Comparison of ENCODE assay signal across 8 cellular contexts in genomic region chr3:17032407-17033034, GRCh38.
DNase-seq lines count a peak whose midpoint lies in the region; ATAC-seq, FAIRE-seq and TF ChIP-seq lines count a peak whose summit lies in the region.

No MANE protein-coding gene starts in this region.

- H3K36me3 ChIP-seq in WERI-Rb-1 (no peaks in the 10 kb centered on the region), small intestine (ENCODE audit: control insufficient read depth in 2 of 2, insufficient read depth in 2 of 2, low read length in 2 of 2) (no peaks in the 10 kb centered on the region)

- no peaks in the 10 kb centered on the region for H3K27me3 ChIP-seq in WERI-Rb-1 (ENCODE audit: insufficient read depth, low read depth, severe bottlenecking)
- no peaks in the 10 kb centered on the region for H3K27me3 ChIP-seq in small intestine (ENCODE audit: control insufficient read depth in 2 of 2, insufficient read depth in 2 of 2, low read length in 2 of 2)

- DNase-seq in EH (ENCODE audit: low read depth) = peak; percentile 48
- peak; percentile 53 for DNase-seq in HT-29 (ENCODE audit: low spot score)
- DNase-seq in WERI-Rb-1 = no peak
- DNase-seq in left ventricle myocardium superior = no peak
- DNase-seq in small intestine = peak; percentile 67

- ATAC-seq in left ventricle myocardium superior = peak; percentile 59
- ATAC-seq in GM21526 (IDR thresholded peaks at IDR 0.05; ENCODE audit: low FRiP score, unreplicated experiment) = no peak
- ATAC-seq in HG02759 (IDR thresholded peaks at IDR 0.05; ENCODE audit: unreplicated experiment) = no peak
- ATAC-seq in HG03378 (IDR thresholded peaks at IDR 0.05; ENCODE audit: unreplicated experiment) = no peak

- H3K9me3 ChIP-seq in WERI-Rb-1 (ENCODE audit: severe bottlenecking) (no peaks in the 10 kb centered on the region), small intestine (ENCODE audit: control insufficient read depth, low read depth) (no peaks in the 10 kb centered on the region)

- H3K27ac ChIP-seq in WERI-Rb-1 = no peak overlapping the region
- H3K27ac ChIP-seq in small intestine (ENCODE audit: low read depth in 1 of 2, low read length in 1 of 2) = no peak overlapping the region

- no peak for FAIRE-seq in small intestine (lab: Jason Lieb, UNC)

- WGBS in small intestine, 3 donors = 20 to 52% (median 40%) methylated on average over 3 of the region's 3 CpGs

- peaks cover 0 to 2% of the 10 kb centered on the region in 2 donors for H3K4me1 ChIP-seq in small intestine (ENCODE audit: control insufficient read depth in 2 of 2, insufficient read depth in 1 of 2, low read depth in 1 of 2, low read length in 1 of 2)

- peak; percentile 51; the same call in 1 of the 2 replicates for TF ChIP-seq CTCF in WERI-Rb-1 (IDR thresholded peaks at IDR 0.05; ENCODE audit: low read depth, low read length)

- H3K4me3 ChIP-seq in WERI-Rb-1 (ENCODE audit: low read depth, low read length) (no peak overlapping the region), small intestine (ENCODE audit: low read depth in 1 of 2, low read length in 2 of 2) (no peak overlapping the region)

- intact Hi-C loops in left ventricle myocardium superior (cut with micrococcal nuclease) = loop anchor here (10.0 kb wide), 1 partner anchor 428 kb away; the partner anchor contains the start of gene DAZL

Comparison
In these comparisons a context has a peak if more than half of its experiments do, and no peak if none do; other contexts are left out.
1. DNase-seq: peak in EH (single experiment), HT-29 (single experiment) and small intestine (single experiment); none in WERI-Rb-1 (single experiment) and left ventricle myocardium superior (single experiment).